Comparison of ENCODE assay signal across 18 cellular contexts in the genomic region with DNA sequence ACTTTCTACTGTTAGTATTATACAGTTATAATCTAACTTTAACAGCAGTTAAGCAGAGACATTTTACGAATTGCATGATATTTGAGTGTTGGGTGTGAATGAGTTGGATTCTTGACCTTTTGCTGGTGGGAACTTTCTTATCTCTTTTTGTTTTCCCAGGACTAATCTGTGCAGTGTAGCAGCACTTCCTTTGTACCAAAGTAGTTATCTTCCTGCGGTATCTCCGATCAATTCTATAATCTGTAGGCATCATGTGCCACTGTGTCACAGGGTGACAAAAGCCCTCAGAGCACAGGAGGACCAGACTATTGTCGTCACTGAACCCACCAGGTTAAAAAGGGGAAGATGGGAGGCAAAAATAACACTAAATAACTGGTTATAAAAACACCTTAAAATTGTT.
"Had no signal": no experiment of that assay in that cellular context is flagged by ENCODE, and none has a peak within 500 bp of the region (broad histone marks: within the 10 kb centered on the region; RNA-seq: fewer than 3 reads in every experiment).

No MANE protein-coding gene starts in this region.

- H3K4me3 ChIP-seq: coronary artery, lower lobe of right lung, psoas muscle, tibial nerve, uterus had no signal

- DNase-seq: activated CD4-positive, alpha-beta T cell treated with anti-CD3 and anti-CD28 coated beads, Interleukin-2, amount 10 ng/mL, durations not matched to agents 24 days and 14 days; activated CD8-positive, alpha-beta T cell treated with anti-CD3 and anti-CD28 coated beads for 36 hours; activated naive CD4-positive, alpha-beta T cell treated with anti-CD3 and anti-CD28 coated beads for 36 hours; activated T-cell treated with anti-CD3 and anti-CD28 coated beads, Interleukin-2, amount 50 U/mL, for 1 hour; central memory CD4-positive, alpha-beta T cell; erythroblast; lower lobe of right lung; psoas muscle; right cardiac atrium; stimulated activated naive CD8-positive, alpha-beta T cell treated with anti-CD3 and anti-CD28 coated beads, Interleukin-15, Interleukin-2, amounts not matched to agents 100 U/mL and 50 U/mL, for 24 hours; substantia nigra; uterus had no signal

- H3K9me3 ChIP-seq: lower lobe of right lung, psoas muscle, tibial nerve, uterus had no signal

- H3K27me3 ChIP-seq: tibial nerve, uterus had no signal

- H3K9me3 Mint-ChIP-seq: activated CD4-positive, alpha-beta T cell treated with anti-CD3 and anti-CD28 coated beads, Interleukin-2, amount 10 ng/mL, durations not matched to agents 24 days and 14 days; brain; nephron had no signal

- H3K4me3 Mint-ChIP-seq: activated CD4-positive, alpha-beta T cell treated with anti-CD3 and anti-CD28 coated beads, Interleukin-2, amount 10 ng/mL, durations not matched to agents 24 days and 14 days; activated CD8-positive, alpha-beta T cell treated with anti-CD3 and anti-CD28 coated beads for 36 hours; activated naive CD4-positive, alpha-beta T cell treated with anti-CD3 and anti-CD28 coated beads for 36 hours; activated T-helper 17 cell treated with anti-CD3 and anti-CD28 coated beads, Interleukin-2, amount 50 U/mL, for 72 hours; brain; nephron; T-helper 2 cell treated with Interferon-gamma antibody and Interleukin-4, amounts not matched to agents 5 μg/mL and 100 μg/mL, for 36 hours had no signal

- H3K4me1 Mint-ChIP-seq: activated CD4-positive, alpha-beta T cell treated with anti-CD3 and anti-CD28 coated beads, Interleukin-2, amount 10 ng/mL, durations not matched to agents 24 days and 14 days; activated T-helper 17 cell treated with anti-CD3 and anti-CD28 coated beads, Interleukin-2, amount 50 U/mL, for 72 hours; brain; nephron had no signal

- H3K4me1 ChIP-seq: lower lobe of right lung, psoas muscle, uterus had no signal

- H3K36me3 ChIP-seq: lower lobe of right lung, tibial nerve, uterus had no signal

- H3K27ac Mint-ChIP-seq: activated CD4-positive, alpha-beta T cell treated with anti-CD3 and anti-CD28 coated beads, Interleukin-2, amount 10 ng/mL, durations not matched to agents 24 days and 14 days; activated CD8-positive, alpha-beta T cell treated with anti-CD3 and anti-CD28 coated beads for 36 hours; activated naive CD4-positive, alpha-beta T cell treated with anti-CD3 and anti-CD28 coated beads for 36 hours; activated T-helper 17 cell treated with anti-CD3 and anti-CD28 coated beads, Interleukin-2, amount 50 U/mL, for 72 hours; brain; nephron; T-helper 2 cell treated with Interferon-gamma antibody and Interleukin-4, amounts not matched to agents 5 μg/mL and 100 μg/mL, for 36 hours had no signal

- ATAC-seq: activated CD8-positive, alpha-beta T cell treated with anti-CD3 and anti-CD28 coated beads for 36 hours; activated T-helper 17 cell treated with anti-CD3 and anti-CD28 coated beads, Interleukin-2, amount 50 U/mL, for 72 hours; lower lobe of right lung; psoas muscle; stimulated activated naive CD8-positive, alpha-beta T cell treated with anti-CD3 and anti-CD28 coated beads, Interleukin-15, Interleukin-2, amounts not matched to agents 100 U/mL and 50 U/mL, for 24 hours had no signal

- H3K27ac ChIP-seq: coronary artery, lower lobe of right lung, psoas muscle, tibial nerve, uterus had no signal

- H3K27me3 Mint-ChIP-seq: activated CD4-positive, alpha-beta T cell treated with anti-CD3 and anti-CD28 coated beads, Interleukin-2, amount 10 ng/mL, durations not matched to agents 24 days and 14 days; activated CD8-positive, alpha-beta T cell treated with anti-CD3 and anti-CD28 coated beads for 36 hours; activated T-helper 17 cell treated with anti-CD3 and anti-CD28 coated beads, Interleukin-2, amount 50 U/mL, for 72 hours; brain had no signal

- H3K36me3 Mint-ChIP-seq: brain had no signal
